ENCODE assay signal across 31 cellular contexts in genomic region chr6:109922851-109923250, GRCh38. TPM values are rescaled to one million over a fixed set of nuclear protein-coding genes. Genes with fewer than 3 reads are reported as not detected.
"Had no signal": no experiment of that assay in that cellular context is flagged by ENCODE, and none has a peak within 500 bp of the region (broad histone marks: within the 10 kb centered on the region; RNA-seq: fewer than 3 reads in every experiment).

No MANE protein-coding gene starts in this region.

- H3K27me3 Mint-ChIP-seq: activated CD4-positive, alpha-beta memory T cell treated with anti-CD3 and anti-CD28 coated beads, Interleukin-2, amount 10 ng/mL, durations not matched to agents 7 days and 5 days had no signal

- H3K9me3 ChIP-seq: esophagus muscularis mucosa, gastrocnemius medialis, right lobe of liver, testis, transverse colon had no signal

- H3K4me1 ChIP-seq: esophagus muscularis mucosa, gastrocnemius medialis, right lobe of liver, transverse colon had no signal

- ATAC-seq: activated T-cell treated with anti-CD3 and anti-CD28 coated beads, Interleukin-2, amount 50 U/mL, for 4 hours; activated T-helper 17 cell treated with anti-CD3 and anti-CD28 coated beads, Interleukin-2, amount 50 U/mL, for 72 hours; gastrocnemius medialis; left cardiac atrium; left ventricle myocardium superior; right lobe of liver; stimulated activated naive CD8-positive, alpha-beta T cell treated with anti-CD3 and anti-CD28 coated beads, Interleukin-15, Interleukin-2, amounts not matched to agents 100 U/mL and 50 U/mL, for 24 hours had no signal

- H3K27ac ChIP-seq: esophagus muscularis mucosa, gastrocnemius medialis, right lobe of liver, transverse colon, WERI-Rb-1 had no signal

- H3K9me3 Mint-ChIP-seq: activated CD4-positive, alpha-beta memory T cell treated with anti-CD3 and anti-CD28 coated beads, Interleukin-2, amount 10 ng/mL, durations not matched to agents 7 days and 5 days; activated CD4-positive, alpha-beta T cell treated with anti-CD3 and anti-CD28 coated beads, Interleukin-2, amount 10 ng/mL, durations not matched to agents 24 days and 14 days; activated T-cell treated with anti-CD3 and anti-CD28 coated beads, Interleukin-2, amount 50 U/mL, for 4 hours; activated T-helper 17 cell treated with anti-CD3 and anti-CD28 coated beads, Interleukin-2, amount 50 U/mL, for 72 hours; dendritic cell treated with granulocyte-macrophage colony-stimulating factor and Interleukin-4, amounts not matched to agents 40 ng/mL and 50 ng/mL, for 4 days; nephron had no signal

- H3K4me3 ChIP-seq: esophagus muscularis mucosa, gastrocnemius medialis, right lobe of liver, testis, transverse colon had no signal

- H3K36me3 ChIP-seq: esophagus muscularis mucosa, gastrocnemius medialis, right lobe of liver, transverse colon, WERI-Rb-1 had no signal

- H3K27ac Mint-ChIP-seq: activated CD4-positive, alpha-beta memory T cell treated with anti-CD3 and anti-CD28 coated beads, Interleukin-2, amount 10 ng/mL, durations not matched to agents 7 days and 5 days; activated CD4-positive, alpha-beta T cell treated with anti-CD3 and anti-CD28 coated beads, Interleukin-2, amount 10 ng/mL, durations not matched to agents 24 days and 14 days; activated T-helper 17 cell treated with anti-CD3 and anti-CD28 coated beads, Interleukin-2, amount 50 U/mL, for 72 hours; dendritic cell treated with granulocyte-macrophage colony-stimulating factor and Interleukin-4, amounts not matched to agents 40 ng/mL and 50 ng/mL, for 4 days; nephron had no signal

- DNase-seq: activated CD4-positive, alpha-beta memory T cell treated with anti-CD3 and anti-CD28 coated beads, Interleukin-2, amount 10 ng/mL, durations not matched to agents 7 days and 5 days; activated CD4-positive, alpha-beta T cell treated with anti-CD3 and anti-CD28 coated beads, Interleukin-2, amount 10 ng/mL, durations not matched to agents 24 days and 14 days; activated CD4-positive, CD25-positive, alpha-beta regulatory T cell treated with anti-CD3 and anti-CD28 coated beads, Interleukin-2, amount 50 U/mL, for 72 hours; activated CD8-positive, alpha-beta memory T cell treated with anti-CD3 and anti-CD28 coated beads, Interleukin-2, amount 50 U/mL, for 48 hours; activated gamma-delta T cell treated with Interleukin-2 at 50 U/mL for 16 hours; activated naive CD4-positive, alpha-beta T cell treated with anti-CD3 and anti-CD28 coated beads, Interleukin-2, amount 50 U/mL, for 16 hours; activated T-cell treated with anti-CD3 and anti-CD28 coated beads, Interleukin-2, amount 50 U/mL, for 4 hours; amygdala; central memory CD4-positive, alpha-beta T cell; gastrocnemius medialis; glutamatergic neuron; left cardiac atrium; left ventricle myocardium superior; right lobe of liver; stimulated activated CD4-positive, alpha-beta T cell treated with anti-CD3 and anti-CD28 coated beads, Interleukin-4, amount 100 ng/mL, for 1 hour; stimulated activated naive CD8-positive, alpha-beta T cell treated with anti-CD3 and anti-CD28 coated beads, Interleukin-15, Interleukin-2, amounts not matched to agents 100 U/mL and 50 U/mL, for 24 hours; T-helper 9 cell; testis; transverse colon; WERI-Rb-1 had no signal

- H3K27me3 ChIP-seq: gastrocnemius medialis, right lobe of liver, testis, transverse colon had no signal

- H3K4me3 Mint-ChIP-seq: activated CD4-positive, alpha-beta memory T cell treated with anti-CD3 and anti-CD28 coated beads, Interleukin-2, amount 10 ng/mL, durations not matched to agents 7 days and 5 days; activated CD4-positive, alpha-beta T cell treated with anti-CD3 and anti-CD28 coated beads, Interleukin-2, amount 10 ng/mL, durations not matched to agents 24 days and 14 days; activated T-cell treated with anti-CD3 and anti-CD28 coated beads, Interleukin-2, amount 50 U/mL, for 4 hours; activated T-helper 17 cell treated with anti-CD3 and anti-CD28 coated beads, Interleukin-2, amount 50 U/mL, for 72 hours; dendritic cell treated with granulocyte-macrophage colony-stimulating factor and Interleukin-4, amounts not matched to agents 40 ng/mL and 50 ng/mL, for 4 days; nephron had no signal

- H3K4me1 Mint-ChIP-seq: activated CD4-positive, alpha-beta memory T cell treated with anti-CD3 and anti-CD28 coated beads, Interleukin-2, amount 10 ng/mL, durations not matched to agents 7 days and 5 days; activated CD4-positive, alpha-beta T cell treated with anti-CD3 and anti-CD28 coated beads, Interleukin-2, amount 10 ng/mL, durations not matched to agents 24 days and 14 days; activated T-helper 17 cell treated with anti-CD3 and anti-CD28 coated beads, Interleukin-2, amount 50 U/mL, for 72 hours had no signal

RNA-seq across cellular contexts. Expression of gene GPR6, which starts 55.3 kb away (rescaled TPM):
- total RNA-seq: activated CD4-positive, alpha-beta memory T cell treated with anti-CD3 and anti-CD28 coated beads, Interleukin-2, amount 10 ng/mL, durations not matched to agents 7 days and 5 days; activated CD4-positive, alpha-beta T cell treated with anti-CD3 and anti-CD28 coated beads, Interleukin-2, amount 10 ng/mL, durations not matched to agents 24 days and 14 days; activated T-cell treated with anti-CD3 and anti-CD28 coated beads, Interleukin-2, amount 50 U/mL, for 4 hours; activated T-helper 17 cell treated with anti-CD3 and anti-CD28 coated beads, Interleukin-2, amount 50 U/mL, for 72 hours; gastrocnemius medialis; left cardiac atrium; left ventricle myocardium superior; lung microvascular endothelial cell; mucosa of gallbladder; osteocyte; posterior vena cava; right lobe of liver; skeletal muscle tissue; testis; transverse colon; urinary bladder had no signal
- polyA plus RNA-seq: keratinocyte, urinary bladder had no signal
